Comparison of ENCODE assay signal across 32 cellular contexts in the genomic region with DNA sequence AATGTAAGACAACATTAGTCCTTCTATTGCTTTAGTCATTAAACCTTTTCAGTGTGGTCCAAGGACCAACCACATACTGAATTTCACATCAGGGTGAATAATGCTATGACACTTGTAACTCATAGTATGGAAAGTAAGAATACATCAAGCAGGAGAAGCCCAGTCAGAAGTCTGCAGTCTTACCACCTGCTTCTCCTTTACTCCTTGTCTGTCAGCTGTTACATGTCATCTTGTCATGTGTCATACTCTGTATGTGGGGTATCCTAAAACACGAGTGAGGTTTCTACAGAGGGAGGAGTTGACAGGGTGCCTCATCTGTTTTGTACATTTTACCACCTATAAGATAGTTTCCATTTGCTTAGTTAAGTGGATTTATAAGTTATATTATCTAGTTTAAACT.
"Had no signal": no experiment of that assay in that cellular context is flagged by ENCODE, and none has a peak within 500 bp of the region (broad histone marks: within the 10 kb centered on the region; RNA-seq: fewer than 3 reads in every experiment).

No MANE protein-coding gene starts in this region.

- H3K4me3 Mint-ChIP-seq: activated CD4-positive, alpha-beta memory T cell treated with anti-CD3 and anti-CD28 coated beads, Interleukin-2, amount 10 ng/mL, durations not matched to agents 7 days and 5 days; activated naive CD4-positive, alpha-beta T cell treated with anti-CD3 and anti-CD28 coated beads, Interleukin-2, amount 10 ng/mL, durations not matched to agents 7 days and 5 days; activated T-helper 1 cell treated with anti-CD3 and anti-CD28 coated beads, Interleukin-12 subunit alpha, Interleukin-12 subunit beta, Interleukin-2, Interleukin-4 antibody, amounts not matched to agents 30 ng/mL and 10 ng/mL and 1 ng/mL, durations not matched to agents 14 hours and 24 hours and 36 hours; T-helper 1 cell treated with Interleukin-12 subunit alpha and Interleukin-12 subunit beta and Interleukin-4 antibody, amounts not matched to agents 30 μg/mL and 1 μg/mL, for 36 hours; T-helper 2 cell treated with Interferon-gamma antibody and Interleukin-4, amounts not matched to agents 5 μg/mL and 100 μg/mL, for 36 hours; WTC11 had no signal

- H3K27ac Mint-ChIP-seq: activated CD4-positive, alpha-beta memory T cell treated with anti-CD3 and anti-CD28 coated beads, Interleukin-2, amount 10 ng/mL, durations not matched to agents 7 days and 5 days; activated naive CD4-positive, alpha-beta T cell treated with anti-CD3 and anti-CD28 coated beads, Interleukin-2, amount 10 ng/mL, durations not matched to agents 7 days and 5 days; activated T-helper 1 cell treated with anti-CD3 and anti-CD28 coated beads, Interleukin-12 subunit alpha, Interleukin-12 subunit beta, Interleukin-2, Interleukin-4 antibody, amounts not matched to agents 30 ng/mL and 10 ng/mL and 1 ng/mL, durations not matched to agents 14 hours and 24 hours and 36 hours; T-helper 1 cell treated with Interleukin-12 subunit alpha and Interleukin-12 subunit beta and Interleukin-4 antibody, amounts not matched to agents 30 μg/mL and 1 μg/mL, for 36 hours; T-helper 2 cell treated with Interferon-gamma antibody and Interleukin-4, amounts not matched to agents 5 μg/mL and 100 μg/mL, for 36 hours; WTC11 had no signal

- DNase-seq: activated CD4-positive, alpha-beta memory T cell treated with anti-CD3 and anti-CD28 coated beads, Interleukin-2, amount 10 ng/mL, durations not matched to agents 7 days and 5 days; activated CD4-positive, alpha-beta T cell treated with anti-CD3 and anti-CD28 coated beads for 4 hours; activated effector memory CD4-positive, alpha-beta T cell treated with Interleukin-2 at 50 U/mL for 16 hours; activated naive CD4-positive, alpha-beta T cell treated with anti-CD3 and anti-CD28 coated beads, Interleukin-2, amount 10 ng/mL, durations not matched to agents 7 days and 5 days; activated T-cell treated with anti-CD3 and anti-CD28 coated beads for 4 hours; aorta; brain microvascular endothelial cell; central memory CD4-positive, alpha-beta T cell; Kasumi-1; KG1; MM.1S; MV-4-11; NCI-H1092; NCI-H1417; NCI-H146; NCI-H187; NCI-H2029 treated with DMSO at 0.1 percent for 48 hours; NCI-H2107; NCI-H2171 treated with DMSO at 0.1 percent for 48 hours; NCI-H2227 treated with DMSO at 0.1 percent for 48 hours; NCI-H446; NCI-H510A treated with DMSO at 0.1 percent for 48 hours; NCI-H526 treated with DMSO at 0.1 percent for 48 hours; NCI-H774; Peyer's patch; RPMI8226; SHP77 treated with DMSO at 0.1 percent for 48 hours; SK-N-SH had no signal

- H3K36me3 Mint-ChIP-seq: activated naive CD4-positive, alpha-beta T cell treated with anti-CD3 and anti-CD28 coated beads, Interleukin-2, amount 10 ng/mL, durations not matched to agents 7 days and 5 days; WTC11 had no signal

- H3K9me3 Mint-ChIP-seq: activated CD4-positive, alpha-beta memory T cell treated with anti-CD3 and anti-CD28 coated beads, Interleukin-2, amount 10 ng/mL, durations not matched to agents 7 days and 5 days; activated naive CD4-positive, alpha-beta T cell treated with anti-CD3 and anti-CD28 coated beads, Interleukin-2, amount 10 ng/mL, durations not matched to agents 7 days and 5 days; activated T-helper 1 cell treated with anti-CD3 and anti-CD28 coated beads, Interleukin-12 subunit alpha, Interleukin-12 subunit beta, Interleukin-2, Interleukin-4 antibody, amounts not matched to agents 30 ng/mL and 10 ng/mL and 1 ng/mL, durations not matched to agents 14 hours and 24 hours and 36 hours; T-helper 1 cell treated with Interleukin-12 subunit alpha and Interleukin-12 subunit beta and Interleukin-4 antibody, amounts not matched to agents 30 μg/mL and 1 μg/mL, for 36 hours; T-helper 2 cell treated with Interferon-gamma antibody and Interleukin-4, amounts not matched to agents 5 μg/mL and 100 μg/mL, for 36 hours had no signal

- H3K4me1 Mint-ChIP-seq: activated CD4-positive, alpha-beta memory T cell treated with anti-CD3 and anti-CD28 coated beads, Interleukin-2, amount 10 ng/mL, durations not matched to agents 7 days and 5 days; activated naive CD4-positive, alpha-beta T cell treated with anti-CD3 and anti-CD28 coated beads, Interleukin-2, amount 10 ng/mL, durations not matched to agents 7 days and 5 days; WTC11 had no signal

- ATAC-seq: WTC11 had no signal
